Comparison of ENCODE assay signal across 9 cellular contexts in the genomic region with DNA sequence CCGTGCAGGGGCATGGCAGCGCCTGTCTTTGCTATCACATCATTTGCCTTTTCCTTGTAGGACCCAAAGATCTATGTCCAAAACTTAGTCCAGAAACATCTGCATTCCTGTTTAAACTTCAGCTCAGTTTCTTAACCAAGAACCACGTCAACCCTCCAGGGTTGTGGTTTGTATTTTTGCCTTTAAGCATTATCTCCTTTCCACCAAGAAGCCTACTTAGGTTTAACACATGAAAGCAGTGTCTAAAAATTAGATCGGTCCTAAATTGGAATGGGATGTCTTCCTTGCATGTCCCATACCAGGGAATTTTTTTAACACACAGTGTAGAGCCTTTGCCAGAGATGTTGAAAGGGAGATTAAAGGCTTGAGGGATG. TPM values are rescaled to one million over a fixed set of nuclear protein-coding genes. Genes with fewer than 3 reads are reported as not detected.
DNase-seq lines count a peak whose midpoint lies in the region; ATAC-seq and TF ChIP-seq lines count a peak whose summit lies in the region.
"Had no signal": no experiment of that assay in that cellular context is flagged by ENCODE, and none has a peak within 500 bp of the region (broad histone marks: within the 10 kb centered on the region; RNA-seq: fewer than 3 reads in every experiment).

No MANE protein-coding gene starts in this region.

- peak overlapping the region in 1 of 2 experiments; percentile 94 for H2BK12ac ChIP-seq in mesenchymal stem cell (ENCODE audit: low read length in 2 of 2)

- peaks cover 20% of the 10 kb centered on the region for H3K79me1 ChIP-seq in mesenchymal stem cell (replicated peaks; ENCODE audit: low read length, poor library complexity, severe bottlenecking)

- no peak overlapping the region for H2BK15ac ChIP-seq in mesenchymal stem cell (ENCODE audit: low read depth, poor library complexity, severe bottlenecking)

- H3K36me3 ChIP-seq in ascending aorta (peaks cover 0 to 9% of the 10 kb centered on the region in 2 donors), mesenchymal stem cell (ENCODE audit: control insufficient read depth in 1 of 2, insufficient read depth in 2 of 2, low read depth in 1 of 2, low read length in 2 of 2) (peaks cover 38 to 43% of the 10 kb centered on the region in 2 experiments), thyroid gland (no peaks in the 10 kb centered on the region)

- DNase-seq in activated naive CD4-positive, alpha-beta T cell treated with anti-CD3 and anti-CD28 coated beads, Interleukin-2, amount 50 U/mL, for 16 hours, result no peak
- no peak for DNase-seq in ascending aorta (ENCODE audit: low spot score in 2 of 2)
- DNase-seq in mesenchymal stem cell, result no peak
- no peak for DNase-seq in thyroid gland
- DNase-seq in SW480 (ENCODE audit: low spot score), result no peak
- no peak for DNase-seq in SKM-1 (lab: John Stamatoyannopoulos, UW; ENCODE audit: unreplicated experiment)

- peak overlapping the region in 1 of 2 experiments; percentile 94 for H3K14ac ChIP-seq in mesenchymal stem cell (ENCODE audit: low read length in 2 of 2)

- 91% methylated on average over 2 of the region's 4 CpGs for WGBS in mesenchymal stem cell
- 72 to 78% methylated on average over 4 of the region's 4 CpGs for WGBS in thyroid gland, 2 donors

- peak overlapping the region; percentile 89 for H3K4me3 Mint-ChIP-seq in activated naive CD4-positive, alpha-beta T cell treated with anti-CD3 and anti-CD28 coated beads, Interleukin-2, amount 50 U/mL, for 24 hours

- peak overlapping the region; percentile 14 for H4K8ac ChIP-seq in mesenchymal stem cell (ENCODE audit: low read length)

- H3K27ac Mint-ChIP-seq in activated naive CD4-positive, alpha-beta T cell treated with anti-CD3 and anti-CD28 coated beads, Interleukin-2, amount 50 U/mL, for 24 hours, result peak overlapping the region; percentile 94

- H3K18ac ChIP-seq in mesenchymal stem cell (ENCODE audit: low read depth in 1 of 2, low read length in 2 of 2), result peak overlapping the region in 1 of 2 experiments; percentile 54

- intact Hi-C loops in ascending aorta (cut with DNase I) (loop anchor here (2.0 kb wide), 1 partner anchor 38 kb away; no protein-coding TSS in a partner anchor), thyroid gland (cut with DNase I) (no loop called here)

- H3K9me3 ChIP-seq in ascending aorta (no peaks in the 10 kb centered on the region), mesenchymal stem cell (ENCODE audit: control insufficient read depth, low read length) (no peaks in the 10 kb centered on the region), thyroid gland (no peaks in the 10 kb centered on the region)

- H3K4me1 ChIP-seq in ascending aorta (peaks cover 13 to 23% of the 10 kb centered on the region in 2 donors), mesenchymal stem cell (ENCODE audit: control insufficient read depth, insufficient read depth, low read depth, low read length) (peaks cover 14% of the 10 kb centered on the region), thyroid gland (peaks cover 61 to 76% of the 10 kb centered on the region in 2 donors)

- H3K23ac ChIP-seq in mesenchymal stem cell (ENCODE audit: low read length in 2 of 2), result no peak overlapping the region

- no peak overlapping the region for H4K91ac ChIP-seq in mesenchymal stem cell (ENCODE audit: low read length)

- H3K4me2 ChIP-seq in mesenchymal stem cell (ENCODE audit: low read length, poor library complexity, severe bottlenecking), result no peak overlapping the region

- no peak overlapping the region for H2BK120ac ChIP-seq in mesenchymal stem cell (ENCODE audit: low read depth, low read length)

- no peak for ATAC-seq in activated CD4-positive, CD25-positive, alpha-beta regulatory T cell treated with anti-CD3 and anti-CD28 coated beads, Interleukin-2, amount 50 U/mL, for 24 hours

- H2BK5ac ChIP-seq in mesenchymal stem cell (ENCODE audit: low read depth, low read length, poor library complexity, severe bottlenecking), result no peak overlapping the region

- H3K4me1 Mint-ChIP-seq in activated naive CD4-positive, alpha-beta T cell treated with anti-CD3 and anti-CD28 coated beads, Interleukin-2, amount 50 U/mL, for 24 hours, result peaks cover 33% of the 10 kb centered on the region

- no peaks in the 10 kb centered on the region for H3K27me3 Mint-ChIP-seq in activated naive CD4-positive, alpha-beta T cell treated with anti-CD3 and anti-CD28 coated beads, Interleukin-2, amount 50 U/mL, for 24 hours

- H3K4me3 ChIP-seq in ascending aorta (peak overlapping the region; percentile 3 to 34), mesenchymal stem cell (ENCODE audit: insufficient read depth in 1 of 2, low read depth in 1 of 2, low read length in 2 of 2) (peak overlapping the region in 1 of 2 experiments; percentile 70), thyroid gland (replicated peaks in 1 of 3) (no peak overlapping the region)

- H3K36me3 Mint-ChIP-seq in activated naive CD4-positive, alpha-beta T cell treated with anti-CD3 and anti-CD28 coated beads, Interleukin-2, amount 50 U/mL, for 24 hours, result peaks cover 4% of the 10 kb centered on the region

- TF ChIP-seq CTCF in ascending aorta (IDR thresholded peaks at IDR 0.05), result no peak
- TF ChIP-seq CTCF in thyroid gland (IDR thresholded peaks at IDR 0.05), result no peak

- H3K27me3 ChIP-seq in ascending aorta, result no peaks in the 10 kb centered on the region
- no peaks in the 10 kb centered on the region for H3K27me3 ChIP-seq in mesenchymal stem cell (ENCODE audit: control insufficient read depth in 1 of 2, insufficient read depth in 1 of 2, low read length in 2 of 2)
- no peaks in the 10 kb centered on the region for H3K27me3 ChIP-seq in thyroid gland

- H2AFZ ChIP-seq in mesenchymal stem cell (ENCODE audit: low read depth, low read length), result no peak overlapping the region

- no peak for TF ChIP-seq POLR2A in thyroid gland (IDR thresholded peaks at IDR 0.05)

- peak overlapping the region; percentile 79 for H3K9ac ChIP-seq in mesenchymal stem cell (ENCODE audit: low read length)

- peak overlapping the region in 1 of 2 experiments; percentile 65 for H3K4ac ChIP-seq in mesenchymal stem cell (ENCODE audit: low read depth in 1 of 2, low read length in 2 of 2)

- peak overlapping the region; percentile 75 to 80 for H3K27ac ChIP-seq in ascending aorta
- peak overlapping the region; percentile 6 for H3K27ac ChIP-seq in mesenchymal stem cell (ENCODE audit: low read length, poor library complexity, severe bottlenecking)
- peak overlapping the region; percentile 96 to 100 (median 97) for H3K27ac ChIP-seq in thyroid gland
- H3K27ac ChIP-seq: HL-60 had no signal

- no peaks in the 10 kb centered on the region for H3K9me3 Mint-ChIP-seq in activated naive CD4-positive, alpha-beta T cell treated with anti-CD3 and anti-CD28 coated beads, Interleukin-2, amount 50 U/mL, for 24 hours

- H2AK5ac ChIP-seq in mesenchymal stem cell (ENCODE audit: low read length, severe bottlenecking), result no peak overlapping the region

RNA-seq across cellular contexts. Expression of a gene that starts 38.8 kb away (rescaled TPM):
- total RNA-seq in ascending aorta (7.9 TPM), thyroid gland (10 to 100 TPM; 23.1 to 34.2 (median 27.4) TPM)
- polyA plus RNA-seq in mesenchymal stem cell (2013, experiment 1 of 2), result 4.4 TPM
- polyA plus RNA-seq in mesenchymal stem cell (2013, experiment 2 of 2), result 4.4 TPM

Comparison
In these comparisons a context has a peak if more than half of its experiments do, and no peak if none do; other contexts are left out.
1. H3K27ac ChIP-seq: peak in every context shown above with its lines; median percentile 97 in thyroid gland; 78 in ascending aorta; 6 in mesenchymal stem cell.
2. H3K4me3 ChIP-seq: peak in ascending aorta (2 of 2); none in thyroid gland (0 of 3).